9 cellular contexts compared by ENCODE assay signal in the genomic region with DNA sequence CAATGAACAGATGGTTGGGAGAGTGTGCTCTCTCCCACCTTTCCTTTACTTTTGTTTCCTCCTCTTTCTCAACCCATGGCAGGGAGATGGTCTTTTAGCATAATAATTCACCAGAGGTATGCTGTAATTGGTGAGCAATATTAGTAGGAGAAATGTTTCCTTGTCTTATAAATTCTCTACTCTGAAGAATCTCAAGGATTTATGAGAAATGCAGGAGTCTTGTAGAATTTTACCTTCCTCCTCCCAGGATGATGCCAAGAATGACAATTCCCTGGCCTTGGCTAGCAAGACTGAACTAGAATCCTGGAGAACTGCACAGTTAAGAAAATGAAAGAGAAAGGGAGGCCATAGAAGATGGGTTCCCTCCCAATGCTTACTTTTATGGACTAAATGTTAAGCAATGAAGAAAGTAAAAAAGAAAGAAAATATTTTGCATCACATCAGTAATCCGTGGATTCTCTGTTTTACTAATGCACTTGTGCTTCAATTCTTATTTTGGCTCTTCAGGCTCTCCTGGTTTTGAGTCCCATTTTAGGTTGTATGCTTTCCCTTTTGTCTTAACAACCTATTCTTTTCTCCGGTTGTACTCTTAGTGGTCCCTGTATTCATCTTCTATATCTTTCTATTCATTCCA.
DNase-seq lines count a peak whose midpoint lies in the region; ATAC-seq and TF ChIP-seq lines count a peak whose summit lies in the region.
"Had no signal": no experiment of that assay in that cellular context is flagged by ENCODE, and none has a peak within 500 bp of the region (broad histone marks: within the 10 kb centered on the region; RNA-seq: fewer than 3 reads in every experiment).

No MANE protein-coding gene starts in this region.

- H3K9ac ChIP-seq in smooth muscle cell (ENCODE audit: low read depth) = no peak overlapping the region

- no peaks in the 10 kb centered on the region for H3K27me3 Mint-ChIP-seq in activated CD4-positive, alpha-beta T cell treated with anti-CD3 and anti-CD28 coated beads, Interleukin-2, amount 10 ng/mL, durations not matched to agents 7 days and 5 days
- H3K27me3 Mint-ChIP-seq: CD4-positive, CD25-positive, alpha-beta regulatory T cell had no signal

- no peaks in the 10 kb centered on the region for H4K20me1 ChIP-seq in smooth muscle cell (ENCODE audit: low read depth)

- H3K27ac ChIP-seq in smooth muscle cell (ENCODE audit: low read depth) = peak overlapping the region; percentile 88

- no peak for DNase-seq in smooth muscle cell (lab: John Stamatoyannopoulos, UW; ENCODE audit: unreplicated experiment)
- no peak for DNase-seq in NCI-H1417 (lab: John Stamatoyannopoulos, UW)
- no peak for DNase-seq in activated CD4-positive, alpha-beta T cell treated with anti-CD3 and anti-CD28 coated beads, Interleukin-2, amount 10 ng/mL, durations not matched to agents 7 days and 5 days
- DNase-seq in activated naive CD4-positive, alpha-beta T cell (lab: John Stamatoyannopoulos, UW) = no peak
- DNase-seq: CD4-positive, CD25-positive, alpha-beta regulatory T cell had no signal

- H3K27me3 ChIP-seq in smooth muscle cell (ENCODE audit: low read depth) = no peaks in the 10 kb centered on the region

- H3K4me1 Mint-ChIP-seq in activated CD4-positive, alpha-beta T cell treated with anti-CD3 and anti-CD28 coated beads, Interleukin-2, amount 10 ng/mL, durations not matched to agents 7 days and 5 days = no peaks in the 10 kb centered on the region
- H3K4me1 Mint-ChIP-seq: CD4-positive, CD25-positive, alpha-beta regulatory T cell had no signal

- peak overlapping the region; percentile 79 for H3K4me2 ChIP-seq in smooth muscle cell

- peaks cover 8% of the 10 kb centered on the region for H3K9me3 Mint-ChIP-seq in activated CD4-positive, alpha-beta T cell treated with anti-CD3 and anti-CD28 coated beads, Interleukin-2, amount 10 ng/mL, durations not matched to agents 7 days and 5 days

- ATAC-seq in GM19324 (IDR thresholded peaks at IDR 0.05; ENCODE audit: low FRiP score, unreplicated experiment) (peak; percentile 38), HG02763 (IDR thresholded peaks at IDR 0.05; ENCODE audit: unreplicated experiment) (peak; percentile 20), HG03558 (IDR thresholded peaks at IDR 0.05; ENCODE audit: extremely low read depth, unreplicated experiment) (peak; percentile 8)

- no peaks in the 10 kb centered on the region for H3K36me3 ChIP-seq in smooth muscle cell (ENCODE audit: low read depth)

- H2AFZ ChIP-seq in smooth muscle cell (ENCODE audit: low read depth) = no peak overlapping the region

- H3K27ac Mint-ChIP-seq in activated CD4-positive, alpha-beta T cell treated with anti-CD3 and anti-CD28 coated beads, Interleukin-2, amount 10 ng/mL, durations not matched to agents 7 days and 5 days = no peak overlapping the region
- H3K27ac Mint-ChIP-seq: CD4-positive, CD25-positive, alpha-beta regulatory T cell; mesothelial cell of epicardium had no signal

- peaks cover 5% of the 10 kb centered on the region for H3K9me3 ChIP-seq in smooth muscle cell (replicated peaks; ENCODE audit: low read depth)

- 81% methylated on average over 2 of the region's 2 CpGs for WGBS in smooth muscle cell (ENCODE audit: low lambda C conversion rate)

- CTCF ChIA-PET in activated CD4-positive, alpha-beta T cell treated with anti-CD3 and anti-CD28 coated beads, Interleukin-2, amount 10 ng/mL, durations not matched to agents 7 days and 5 days (lab: Charles Lee) = no interaction called here

- peaks cover 11% of the 10 kb centered on the region for H3K4me1 ChIP-seq in smooth muscle cell (ENCODE audit: low read depth)

- POLR2A ChIA-PET in activated CD4-positive, alpha-beta T cell treated with anti-CD3 and anti-CD28 coated beads, Interleukin-2, amount 10 ng/mL, durations not matched to agents 7 days and 5 days (lab: Charles Lee) = no interaction called here

- peaks cover 12% of the 10 kb centered on the region for H3F3A ChIP-seq in smooth muscle cell (ENCODE audit: low read depth)

- H3K36me3 Mint-ChIP-seq in activated CD4-positive, alpha-beta T cell treated with anti-CD3 and anti-CD28 coated beads, Interleukin-2, amount 10 ng/mL, durations not matched to agents 7 days and 5 days (ENCODE audit: low read depth) = no peaks in the 10 kb centered on the region
- H3K36me3 Mint-ChIP-seq: CD4-positive, CD25-positive, alpha-beta regulatory T cell; mesothelial cell of epicardium had no signal

- no peaks in the 10 kb centered on the region for H3K79me2 ChIP-seq in smooth muscle cell (ENCODE audit: low read depth)

- H3K4me3 Mint-ChIP-seq in activated CD4-positive, alpha-beta T cell treated with anti-CD3 and anti-CD28 coated beads, Interleukin-2, amount 10 ng/mL, durations not matched to agents 7 days and 5 days = no peak overlapping the region
- H3K4me3 Mint-ChIP-seq: CD4-positive, CD25-positive, alpha-beta regulatory T cell; mesothelial cell of epicardium had no signal

- TF ChIP-seq CTCF in smooth muscle cell (IDR thresholded peaks at IDR 0.05; ENCODE audit: borderline replicate concordance, insufficient read depth, poor library complexity, severe bottlenecking) = no peak

- no peak overlapping the region for H3K4me3 ChIP-seq in smooth muscle cell
